Comparison of ENCODE assay signal across 22 cellular contexts in genomic region chr1:62314951-62315350, GRCh38. TPM values are rescaled to one million over a fixed set of nuclear protein-coding genes. Genes with fewer than 3 reads are reported as not detected.
"Had no signal": no experiment of that assay in that cellular context is flagged by ENCODE, and none has a peak within 500 bp of the region (broad histone marks: within the 10 kb centered on the region; RNA-seq: fewer than 3 reads in every experiment).

No MANE protein-coding gene starts in this region.

- H3K36me3 ChIP-seq: esophagus squamous epithelium, left lung, neutrophil, pancreas, stomach, thyroid gland, vagina had no signal

- H3K36me3 Mint-ChIP-seq: naive thymus-derived CD4-positive, alpha-beta T cell; stimulated activated effector memory CD8-positive, alpha-beta T cell treated with anti-CD3 and anti-CD28 coated beads, Interleukin-12 subunit alpha, Interleukin-12 subunit beta, amount 100 ng/mL, for 72 hours had no signal

- H3K9me3 ChIP-seq: esophagus squamous epithelium, left lung, neutrophil, pancreas, stomach, thyroid gland, vagina had no signal

- H3K4me1 ChIP-seq: pancreas had no signal

- H3K4me3 Mint-ChIP-seq: effector memory CD8-positive, alpha-beta T cell; naive thymus-derived CD4-positive, alpha-beta T cell; stimulated activated effector memory CD8-positive, alpha-beta T cell treated with anti-CD3 and anti-CD28 coated beads, Interleukin-12 subunit alpha, Interleukin-12 subunit beta, amount 100 ng/mL, for 72 hours had no signal

- H3K9me3 Mint-ChIP-seq: effector memory CD8-positive, alpha-beta T cell; naive thymus-derived CD4-positive, alpha-beta T cell; stimulated activated effector memory CD8-positive, alpha-beta T cell treated with anti-CD3 and anti-CD28 coated beads, Interleukin-12 subunit alpha, Interleukin-12 subunit beta, amount 100 ng/mL, for 72 hours had no signal

- DNase-seq: cerebellar nuclear complex; cortex of kidney; effector memory CD8-positive, alpha-beta T cell; erythroblast; esophagus squamous epithelium; foreskin melanocyte; left lung; mesenchymal stem cell; midbrain; naive thymus-derived CD4-positive, alpha-beta T cell; pancreas; stimulated activated CD4-positive, alpha-beta T cell treated with anti-CD3 and anti-CD28 coated beads, Interleukin-2, amount 100 ng/mL, for 24 hours; stimulated activated CD4-positive, alpha-beta T cell treated with anti-CD3 and anti-CD28 coated beads, Interleukin-4, amount 100 ng/mL, for 24 hours; stimulated activated naive CD4-positive, alpha-beta T cell treated with Interleukin-2 at 50 U/mL for 16 hours; stomach; thyroid gland had no signal

- H3K27me3 ChIP-seq: pancreas, thyroid gland, vagina had no signal

- H3K27ac ChIP-seq: esophagus squamous epithelium, left lung, neutrophil, pancreas, stomach, thyroid gland, vagina had no signal

- H3K4me3 ChIP-seq: esophagus squamous epithelium, left lung, pancreas, stomach, thyroid gland, vagina had no signal

- H3K27ac Mint-ChIP-seq: effector memory CD8-positive, alpha-beta T cell; naive thymus-derived CD4-positive, alpha-beta T cell; progenitor cell of endocrine pancreas; stimulated activated effector memory CD8-positive, alpha-beta T cell treated with anti-CD3 and anti-CD28 coated beads, Interleukin-12 subunit alpha, Interleukin-12 subunit beta, amount 100 ng/mL, for 72 hours had no signal

- H3K4me1 Mint-ChIP-seq: stimulated activated effector memory CD8-positive, alpha-beta T cell treated with anti-CD3 and anti-CD28 coated beads, Interleukin-12 subunit alpha, Interleukin-12 subunit beta, amount 100 ng/mL, for 72 hours had no signal

- ATAC-seq: effector memory CD8-positive, alpha-beta T cell; left lung; naive thymus-derived CD4-positive, alpha-beta T cell; pancreas had no signal

RNA-seq across cellular contexts. Expression of gene KANK4, which starts 4.3 kb away (rescaled TPM):
- total RNA-seq: dermis microvascular lymphatic vessel endothelial cell; lung microvascular endothelial cell; naive thymus-derived CD4-positive, alpha-beta T cell had no signal
- polyA plus RNA-seq: naive thymus-derived CD4-positive, alpha-beta T cell had no signal
